In the genomic region with DNA sequence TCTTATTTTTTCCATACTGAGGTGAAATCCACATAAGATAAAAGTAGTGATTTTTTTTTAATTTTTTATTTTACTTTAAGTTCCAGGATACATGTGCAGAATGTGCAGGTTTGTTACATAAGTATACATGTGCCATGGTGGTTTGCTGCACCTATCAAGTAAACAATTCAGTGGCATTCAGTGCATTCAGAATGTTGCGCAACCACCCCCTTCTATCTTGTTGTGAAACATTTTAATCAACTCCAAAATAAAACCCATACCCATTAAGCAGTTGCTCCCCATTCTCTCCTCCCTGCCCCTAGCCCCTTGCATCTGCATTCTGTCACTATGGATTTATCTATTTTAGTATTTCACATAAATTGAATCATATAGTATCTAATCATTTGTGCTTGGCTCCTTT, we compare ENCODE assay signal across 26 cellular contexts.
"Had no signal": no experiment of that assay in that cellular context is flagged by ENCODE, and none has a peak within 500 bp of the region (broad histone marks: within the 10 kb centered on the region; RNA-seq: fewer than 3 reads in every experiment).

No MANE protein-coding gene starts in this region.

- H3K27me3 ChIP-seq: MG63, Peyer's patch had no signal

- DNase-seq: activated CD4-positive, alpha-beta T cell treated with anti-CD3 and anti-CD28 coated beads for 48 hours; activated CD4-positive, alpha-beta T cell treated with anti-CD3 and anti-CD28 coated beads, Interleukin-2, amount 50 U/mL, for 4 hours; activated CD4-positive, CD25-positive, alpha-beta regulatory T cell treated with anti-CD3 and anti-CD28 coated beads, Interleukin-2, amount 50 U/mL, for 72 hours; activated CD8-positive, alpha-beta memory T cell treated with anti-CD3 and anti-CD28 coated beads, Interleukin-2, amount 50 U/mL, for 48 hours; activated CD8-positive, alpha-beta T cell treated with anti-CD3 and anti-CD28 coated beads, Interleukin-2, amount 10 ng/mL, durations not matched to agents 7 days and 5 days; activated effector memory CD4-positive, alpha-beta T cell treated with Interleukin-2 at 50 U/mL for 16 hours; activated naive CD4-positive, alpha-beta T cell treated with Interleukin-2 at 50 U/mL for 16 hours; activated naive CD8-positive, alpha-beta T cell treated with anti-CD3 and anti-CD28 coated beads, Interleukin-2, amount 50 U/mL, for 24 hours; activated T-cell treated with anti-CD3 and anti-CD28 coated beads, Interleukin-2, amount 50 U/mL, for 1 hour; amygdala; cerebellar nuclear complex; KG1; MG63; NCI-H1105 treated with DMSO at 0.1 percent for 48 hours; NCI-H1436 treated with DMSO at 0.1 percent for 48 hours; NCI-H187; NCI-H2081; NCI-H226; NCI-H510A; NCI-H526 treated with DMSO at 0.1 percent for 48 hours; NCI-H82; Peyer's patch; SIG-M5; T-helper 17 cell; T-helper 9 cell had no signal

- H3K4me3 ChIP-seq: MG63, Peyer's patch had no signal

- H3K36me3 ChIP-seq: MG63, Peyer's patch had no signal

- H3K9me3 ChIP-seq: MG63, Peyer's patch had no signal

- H3K4me1 ChIP-seq: Peyer's patch had no signal

- H3K27ac ChIP-seq: Peyer's patch had no signal

- FAIRE-seq: colon had no signal
